1 cellular context compared by ENCODE assay signal in the genomic region with DNA sequence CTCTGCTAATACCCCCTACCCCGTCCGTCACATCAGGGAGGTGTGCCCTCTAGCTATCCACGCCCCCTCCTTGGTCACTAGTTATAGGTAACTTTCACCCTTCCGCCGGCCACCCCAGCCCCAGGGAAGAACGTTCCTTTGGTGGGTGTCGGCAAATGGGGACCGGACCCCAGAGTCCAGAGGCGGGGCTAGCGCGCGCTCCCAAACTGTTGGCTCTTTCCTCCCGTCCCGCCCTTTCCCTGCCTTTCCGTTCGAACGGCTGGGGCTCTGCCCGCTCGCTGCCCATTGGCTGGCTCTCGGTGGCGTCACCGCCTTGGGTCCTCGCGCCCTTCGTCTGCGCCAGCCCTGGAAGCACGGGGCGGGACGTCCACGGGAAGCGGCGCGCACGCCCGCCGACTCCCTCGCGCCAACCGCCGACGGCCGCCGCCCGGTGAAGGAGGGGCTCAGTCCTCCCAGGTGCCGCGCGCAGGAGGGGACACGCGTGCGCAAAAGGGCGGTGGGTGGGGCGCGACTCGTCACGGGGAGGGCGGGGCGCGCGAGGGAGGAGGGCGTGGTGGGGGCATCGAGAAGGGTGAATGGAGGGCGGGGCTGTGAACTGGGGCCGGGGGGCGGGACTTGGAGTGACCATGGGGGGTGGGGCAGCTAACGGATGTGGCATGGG.
A peak's percentile ranks its signal among the peaks of the same experiment; 100 is the strongest.
TF ChIP-seq lines count a peak whose summit lies in the region.

No MANE protein-coding gene starts in this region.

TF ChIP-seq in K562, 482 proteins besides CTCF, POLR2A, EP300 and RAD21 (continued from another document and continues in another):
- TF ChIP-seq SMC3 (conservative IDR thresholded peaks at IDR 0.05; ENCODE audit: insufficient read depth, low read depth, low read length) (0 out of 2 replicates have a peak, but pooled peaks have one; percentile 3), ZNF561 (CRISPR knock-in tag; conservative IDR thresholded peaks at IDR 0.05) (no peak), WHSC1 (IDR thresholded peaks at IDR 0.05; ENCODE audit: low read length) (no peak), BRD9 (IDR thresholded peaks at IDR 0.05; ENCODE audit: low read depth, partially characterized antibody) (no peak), KDM4B (IDR thresholded peaks at IDR 0.05; ENCODE audit: borderline replicate concordance in 2 of 2, low read depth in 1 of 2) (0 out of 4 replicates have a peak, but pooled peaks of 1 of the 2 experiments have one; percentile 45), ZC3H11A (IDR thresholded peaks at IDR 0.05; ENCODE audit: low read depth, low read length) (no peak), ARID2 (IDR thresholded peaks at IDR 0.05) (no peak), KAT8 (IDR thresholded peaks at IDR 0.05; ENCODE audit: low read depth) (no peak), TCF3 (CRISPR knock-in tag; IDR thresholded peaks at IDR 0.05) (peak; percentile 45), HEY1 (CRISPR knock-in tag; IDR thresholded peaks at IDR 0.05; ENCODE audit: borderline replicate concordance) (no peak), POLR3G (IDR thresholded peaks at IDR 0.05; ENCODE audit: extremely low read depth, insufficient read length, insufficient replicate concordance) (no peak), PML (IDR thresholded peaks at IDR 0.05; ENCODE audit: low read length) (peak; percentile 80), SMARCB1 (IDR thresholded peaks at IDR 0.05; ENCODE audit: insufficient read length, low read depth) (no peak), XRCC4 (IDR thresholded peaks at IDR 0.05; ENCODE audit: extremely low read depth, insufficient read depth, insufficient read length) (no peak), PCBP2 (IDR thresholded peaks at IDR 0.05; ENCODE audit: low read depth, low read length, poor library complexity, severe bottlenecking) (no peak), MBD2 (IDR thresholded peaks at IDR 0.05; ENCODE audit: borderline replicate concordance, low read depth) (peak; percentile 81; the same call in 1 of the 2 replicates), NR2C2 (CRISPR knock-in tag; IDR thresholded peaks at IDR 0.05) (no peak), NR2C2 (tag; IDR thresholded peaks at IDR 0.05) (no peak; the same call in 1 of the 2 replicates), SMARCC2 (IDR thresholded peaks at IDR 0.05; ENCODE audit: low read depth) (no peak), POLR2H (tag; IDR thresholded peaks at IDR 0.05; ENCODE audit: low read depth) (peak; percentile 87), TEAD4 (IDR thresholded peaks at IDR 0.05; ENCODE audit: low read length) (peak; percentile 46; the same call in 1 of the 2 replicates), TEAD4 (CRISPR knock-in tag; IDR thresholded peaks at IDR 0.05; ENCODE audit: borderline replicate concordance) (no peak), HLTF (IDR thresholded peaks at IDR 0.05) (no peak), JUNB (CRISPR knock-in tag; conservative IDR thresholded peaks at IDR 0.05) (no peak; the same call in 1 of the 2 replicates), SREBF1 (IDR thresholded peaks at IDR 0.05; ENCODE audit: borderline replicate concordance, low read depth, low read length) (0 out of 2 replicates have a peak, but pooled peaks have one; percentile 70), BRF1 (IDR thresholded peaks at IDR 0.05; ENCODE audit: borderline replicate concordance, extremely low read depth, insufficient read length) (no peak), CREBBP (IDR thresholded peaks at IDR 0.05; ENCODE audit: low read depth, low read length) (no peak), SREBF2 (CRISPR knock-in tag; IDR thresholded peaks at IDR 0.05) (no peak), ETS2 (tag; IDR thresholded peaks at IDR 0.05; ENCODE audit: borderline replicate concordance, poor library complexity, severe bottlenecking) (no peak), KLF1 (tag; IDR thresholded peaks at IDR 0.05) (peak; percentile 83), POLR2AphosphoS5 (IDR thresholded peaks at IDR 0.05; ENCODE audit: control insufficient read depth, insufficient read depth, low read depth, low read length) (peak; percentile 77), NR2C1 (IDR thresholded peaks at IDR 0.05) (no peak), NR2C1 (tag; IDR thresholded peaks at IDR 0.05) (0 out of 2 replicates have a peak, but pooled peaks have one; percentile 6)
- TF ChIP-seq, protein P1, sequence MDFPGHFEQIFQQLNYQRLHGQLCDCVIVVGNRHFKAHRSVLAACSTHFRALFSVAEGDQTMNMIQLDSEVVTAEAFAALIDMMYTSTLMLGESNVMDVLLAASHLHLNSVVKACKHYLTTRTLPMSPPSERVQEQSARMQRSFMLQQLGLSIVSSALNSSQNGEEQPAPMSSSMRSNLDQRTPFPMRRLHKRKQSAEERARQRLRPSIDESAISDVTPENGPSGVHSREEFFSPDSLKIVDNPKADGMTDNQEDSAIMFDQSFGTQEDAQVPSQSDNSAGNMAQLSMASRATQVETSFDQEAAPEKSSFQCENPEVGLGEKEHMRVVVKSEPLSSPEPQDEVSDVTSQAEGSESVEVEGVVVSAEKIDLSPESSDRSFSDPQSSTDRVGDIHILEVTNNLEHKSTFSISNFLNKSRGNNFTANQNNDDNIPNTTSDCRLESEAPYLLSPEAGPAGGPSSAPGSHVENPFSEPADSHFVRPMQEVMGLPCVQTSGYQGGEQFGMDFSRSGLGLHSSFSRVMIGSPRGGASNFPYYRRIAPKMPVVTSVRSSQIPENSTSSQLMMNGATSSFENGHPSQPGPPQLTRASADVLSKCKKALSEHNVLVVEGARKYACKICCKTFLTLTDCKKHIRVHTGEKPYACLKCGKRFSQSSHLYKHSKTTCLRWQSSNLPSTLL (IDR thresholded peaks at IDR 0.05), result no peak
- TF ChIP-seq, protein P2, sequence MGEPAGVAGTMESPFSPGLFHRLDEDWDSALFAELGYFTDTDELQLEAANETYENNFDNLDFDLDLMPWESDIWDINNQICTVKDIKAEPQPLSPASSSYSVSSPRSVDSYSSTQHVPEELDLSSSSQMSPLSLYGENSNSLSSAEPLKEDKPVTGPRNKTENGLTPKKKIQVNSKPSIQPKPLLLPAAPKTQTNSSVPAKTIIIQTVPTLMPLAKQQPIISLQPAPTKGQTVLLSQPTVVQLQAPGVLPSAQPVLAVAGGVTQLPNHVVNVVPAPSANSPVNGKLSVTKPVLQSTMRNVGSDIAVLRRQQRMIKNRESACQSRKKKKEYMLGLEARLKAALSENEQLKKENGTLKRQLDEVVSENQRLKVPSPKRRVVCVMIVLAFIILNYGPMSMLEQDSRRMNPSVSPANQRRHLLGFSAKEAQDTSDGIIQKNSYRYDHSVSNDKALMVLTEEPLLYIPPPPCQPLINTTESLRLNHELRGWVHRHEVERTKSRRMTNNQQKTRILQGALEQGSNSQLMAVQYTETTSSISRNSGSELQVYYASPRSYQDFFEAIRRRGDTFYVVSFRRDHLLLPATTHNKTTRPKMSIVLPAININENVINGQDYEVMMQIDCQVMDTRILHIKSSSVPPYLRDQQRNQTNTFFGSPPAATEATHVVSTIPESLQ (CRISPR knock-in tag; IDR thresholded peaks at IDR 0.05), result peak; percentile 97; the same call in 1 of the 2 replicates
- TF ChIP-seq, protein P3, sequence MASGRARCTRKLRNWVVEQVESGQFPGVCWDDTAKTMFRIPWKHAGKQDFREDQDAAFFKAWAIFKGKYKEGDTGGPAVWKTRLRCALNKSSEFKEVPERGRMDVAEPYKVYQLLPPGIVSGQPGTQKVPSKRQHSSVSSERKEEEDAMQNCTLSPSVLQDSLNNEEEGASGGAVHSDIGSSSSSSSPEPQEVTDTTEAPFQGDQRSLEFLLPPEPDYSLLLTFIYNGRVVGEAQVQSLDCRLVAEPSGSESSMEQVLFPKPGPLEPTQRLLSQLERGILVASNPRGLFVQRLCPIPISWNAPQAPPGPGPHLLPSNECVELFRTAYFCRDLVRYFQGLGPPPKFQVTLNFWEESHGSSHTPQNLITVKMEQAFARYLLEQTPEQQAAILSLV (tag; IDR thresholded peaks at IDR 0.05), result no peak
- TF ChIP-seq, protein P4, sequence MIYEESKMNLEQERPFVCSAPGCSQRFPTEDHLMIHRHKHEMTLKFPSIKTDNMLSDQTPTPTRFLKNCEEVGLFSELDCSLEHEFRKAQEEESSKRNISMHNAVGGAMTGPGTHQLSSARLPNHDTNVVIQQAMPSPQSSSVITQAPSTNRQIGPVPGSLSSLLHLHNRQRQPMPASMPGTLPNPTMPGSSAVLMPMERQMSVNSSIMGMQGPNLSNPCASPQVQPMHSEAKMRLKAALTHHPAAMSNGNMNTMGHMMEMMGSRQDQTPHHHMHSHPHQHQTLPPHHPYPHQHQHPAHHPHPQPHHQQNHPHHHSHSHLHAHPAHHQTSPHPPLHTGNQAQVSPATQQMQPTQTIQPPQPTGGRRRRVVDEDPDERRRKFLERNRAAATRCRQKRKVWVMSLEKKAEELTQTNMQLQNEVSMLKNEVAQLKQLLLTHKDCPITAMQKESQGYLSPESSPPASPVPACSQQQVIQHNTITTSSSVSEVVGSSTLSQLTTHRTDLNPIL (CRISPR knock-in tag; IDR thresholded peaks at IDR 0.05), result no peak
- TF ChIP-seq, protein P5, sequence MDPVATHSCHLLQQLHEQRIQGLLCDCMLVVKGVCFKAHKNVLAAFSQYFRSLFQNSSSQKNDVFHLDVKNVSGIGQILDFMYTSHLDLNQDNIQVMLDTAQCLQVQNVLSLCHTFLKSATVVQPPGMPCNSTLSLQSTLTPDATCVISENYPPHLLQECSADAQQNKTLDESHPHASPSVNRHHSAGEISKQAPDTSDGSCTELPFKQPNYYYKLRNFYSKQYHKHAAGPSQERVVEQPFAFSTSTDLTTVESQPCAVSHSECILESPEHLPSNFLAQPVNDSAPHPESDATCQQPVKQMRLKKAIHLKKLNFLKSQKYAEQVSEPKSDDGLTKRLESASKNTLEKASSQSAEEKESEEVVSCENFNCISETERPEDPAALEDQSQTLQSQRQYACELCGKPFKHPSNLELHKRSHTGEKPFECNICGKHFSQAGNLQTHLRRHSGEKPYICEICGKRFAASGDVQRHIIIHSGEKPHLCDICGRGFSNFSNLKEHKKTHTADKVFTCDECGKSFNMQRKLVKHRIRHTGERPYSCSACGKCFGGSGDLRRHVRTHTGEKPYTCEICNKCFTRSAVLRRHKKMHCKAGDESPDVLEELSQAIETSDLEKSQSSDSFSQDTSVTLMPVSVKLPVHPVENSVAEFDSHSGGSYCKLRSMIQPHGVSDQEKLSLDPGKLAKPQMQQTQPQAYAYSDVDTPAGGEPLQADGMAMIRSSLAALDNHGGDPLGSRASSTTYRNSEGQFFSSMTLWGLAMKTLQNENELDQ (CRISPR knock-in tag; IDR thresholded peaks at IDR 0.05; ENCODE audit: borderline replicate concordance), result no peak
- TF ChIP-seq, protein P6, sequence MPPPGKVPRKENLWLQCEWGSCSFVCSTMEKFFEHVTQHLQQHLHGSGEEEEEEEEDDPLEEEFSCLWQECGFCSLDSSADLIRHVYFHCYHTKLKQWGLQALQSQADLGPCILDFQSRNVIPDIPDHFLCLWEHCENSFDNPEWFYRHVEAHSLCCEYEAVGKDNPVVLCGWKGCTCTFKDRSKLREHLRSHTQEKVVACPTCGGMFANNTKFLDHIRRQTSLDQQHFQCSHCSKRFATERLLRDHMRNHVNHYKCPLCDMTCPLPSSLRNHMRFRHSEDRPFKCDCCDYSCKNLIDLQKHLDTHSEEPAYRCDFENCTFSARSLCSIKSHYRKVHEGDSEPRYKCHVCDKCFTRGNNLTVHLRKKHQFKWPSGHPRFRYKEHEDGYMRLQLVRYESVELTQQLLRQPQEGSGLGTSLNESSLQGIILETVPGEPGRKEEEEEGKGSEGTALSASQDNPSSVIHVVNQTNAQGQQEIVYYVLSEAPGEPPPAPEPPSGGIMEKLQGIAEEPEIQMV (tag; conservative IDR thresholded peaks at IDR 0.05; ENCODE audit: low read depth), result no peak
- TF ChIP-seq, protein P7, sequence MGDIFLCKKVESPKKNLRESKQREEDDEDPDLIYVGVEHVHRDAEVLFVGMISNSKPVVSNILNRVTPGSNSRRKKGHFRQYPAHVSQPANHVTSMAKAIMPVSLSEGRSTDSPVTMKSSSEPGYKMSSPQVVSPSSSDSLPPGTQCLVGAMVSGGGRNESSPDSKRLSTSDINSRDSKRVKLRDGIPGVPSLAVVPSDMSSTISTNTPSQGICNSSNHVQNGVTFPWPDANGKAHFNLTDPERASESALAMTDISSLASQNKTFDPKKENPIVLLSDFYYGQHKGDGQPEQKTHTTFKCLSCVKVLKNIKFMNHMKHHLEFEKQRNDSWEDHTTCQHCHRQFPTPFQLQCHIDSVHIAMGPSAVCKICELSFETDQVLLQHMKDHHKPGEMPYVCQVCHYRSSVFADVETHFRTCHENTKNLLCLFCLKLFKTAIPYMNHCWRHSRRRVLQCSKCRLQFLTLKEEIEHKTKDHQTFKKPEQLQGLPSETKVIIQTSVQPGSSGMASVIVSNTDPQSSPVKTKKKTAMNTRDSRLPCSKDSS (IDR thresholded peaks at IDR 0.05; ENCODE audit: low read depth, partially characterized antibody), result no peak
- TF ChIP-seq, protein P8, sequence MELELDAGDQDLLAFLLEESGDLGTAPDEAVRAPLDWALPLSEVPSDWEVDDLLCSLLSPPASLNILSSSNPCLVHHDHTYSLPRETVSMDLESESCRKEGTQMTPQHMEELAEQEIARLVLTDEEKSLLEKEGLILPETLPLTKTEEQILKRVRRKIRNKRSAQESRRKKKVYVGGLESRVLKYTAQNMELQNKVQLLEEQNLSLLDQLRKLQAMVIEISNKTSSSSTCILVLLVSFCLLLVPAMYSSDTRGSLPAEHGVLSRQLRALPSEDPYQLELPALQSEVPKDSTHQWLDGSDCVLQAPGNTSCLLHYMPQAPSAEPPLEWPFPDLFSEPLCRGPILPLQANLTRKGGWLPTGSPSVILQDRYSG (tag; conservative IDR thresholded peaks at IDR 0.05; ENCODE audit: low read depth), result no peak
- TF ChIP-seq, protein P9, sequence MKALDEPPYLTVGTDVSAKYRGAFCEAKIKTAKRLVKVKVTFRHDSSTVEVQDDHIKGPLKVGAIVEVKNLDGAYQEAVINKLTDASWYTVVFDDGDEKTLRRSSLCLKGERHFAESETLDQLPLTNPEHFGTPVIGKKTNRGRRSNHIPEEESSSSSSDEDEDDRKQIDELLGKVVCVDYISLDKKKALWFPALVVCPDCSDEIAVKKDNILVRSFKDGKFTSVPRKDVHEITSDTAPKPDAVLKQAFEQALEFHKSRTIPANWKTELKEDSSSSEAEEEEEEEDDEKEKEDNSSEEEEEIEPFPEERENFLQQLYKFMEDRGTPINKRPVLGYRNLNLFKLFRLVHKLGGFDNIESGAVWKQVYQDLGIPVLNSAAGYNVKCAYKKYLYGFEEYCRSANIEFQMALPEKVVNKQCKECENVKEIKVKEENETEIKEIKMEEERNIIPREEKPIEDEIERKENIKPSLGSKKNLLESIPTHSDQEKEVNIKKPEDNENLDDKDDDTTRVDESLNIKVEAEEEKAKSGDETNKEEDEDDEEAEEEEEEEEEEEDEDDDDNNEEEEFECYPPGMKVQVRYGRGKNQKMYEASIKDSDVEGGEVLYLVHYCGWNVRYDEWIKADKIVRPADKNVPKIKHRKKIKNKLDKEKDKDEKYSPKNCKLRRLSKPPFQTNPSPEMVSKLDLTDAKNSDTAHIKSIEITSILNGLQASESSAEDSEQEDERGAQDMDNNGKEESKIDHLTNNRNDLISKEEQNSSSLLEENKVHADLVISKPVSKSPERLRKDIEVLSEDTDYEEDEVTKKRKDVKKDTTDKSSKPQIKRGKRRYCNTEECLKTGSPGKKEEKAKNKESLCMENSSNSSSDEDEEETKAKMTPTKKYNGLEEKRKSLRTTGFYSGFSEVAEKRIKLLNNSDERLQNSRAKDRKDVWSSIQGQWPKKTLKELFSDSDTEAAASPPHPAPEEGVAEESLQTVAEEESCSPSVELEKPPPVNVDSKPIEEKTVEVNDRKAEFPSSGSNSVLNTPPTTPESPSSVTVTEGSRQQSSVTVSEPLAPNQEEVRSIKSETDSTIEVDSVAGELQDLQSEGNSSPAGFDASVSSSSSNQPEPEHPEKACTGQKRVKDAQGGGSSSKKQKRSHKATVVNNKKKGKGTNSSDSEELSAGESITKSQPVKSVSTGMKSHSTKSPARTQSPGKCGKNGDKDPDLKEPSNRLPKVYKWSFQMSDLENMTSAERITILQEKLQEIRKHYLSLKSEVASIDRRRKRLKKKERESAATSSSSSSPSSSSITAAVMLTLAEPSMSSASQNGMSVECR (CRISPR knock-in tag; IDR thresholded peaks at IDR 0.05), result no peak; the same call in 1 of the 2 replicates
